In the genomic region with DNA sequence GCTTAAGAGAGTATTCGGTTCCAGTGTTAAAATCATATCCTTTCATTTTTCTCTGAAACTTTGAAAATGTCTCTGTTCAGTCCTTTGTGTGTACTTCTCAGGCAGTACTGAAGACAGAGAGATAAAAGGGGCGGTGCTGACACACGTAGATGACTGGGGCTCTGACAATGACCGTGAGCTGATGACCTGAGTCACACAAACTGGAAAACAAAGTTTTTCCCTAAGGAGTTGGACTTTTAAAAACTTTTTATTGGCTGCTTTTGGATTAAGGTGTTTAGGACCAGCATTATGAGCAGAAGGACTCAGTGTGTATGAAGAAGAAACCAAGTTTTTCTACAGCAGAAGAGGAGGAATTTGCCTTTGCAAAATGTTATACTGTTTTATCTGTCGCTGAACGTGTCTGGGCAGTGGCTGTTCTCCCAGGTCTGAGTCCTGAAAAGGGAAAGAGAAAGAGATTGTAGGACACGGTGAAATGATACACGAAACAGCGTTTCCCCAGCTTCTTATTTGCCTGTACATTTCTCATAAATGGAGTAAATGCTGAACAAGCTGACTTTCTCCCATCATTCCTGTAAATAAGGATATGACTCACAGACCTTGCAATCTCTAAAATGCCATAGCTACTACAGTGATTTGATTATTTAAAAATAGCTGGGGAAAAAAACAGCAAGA, we compare ENCODE assay signal across 8 cellular contexts. TPM values are rescaled to one million over a fixed set of nuclear protein-coding genes. Genes with fewer than 3 reads are reported as not detected.
A peak's percentile ranks its signal among the peaks of the same experiment; 100 is the strongest.
DNase-seq lines count a peak whose midpoint lies in the region; FAIRE-seq and TF ChIP-seq lines count a peak whose summit lies in the region.

No MANE protein-coding gene starts in this region.

- H3K4me1 Mint-ChIP-seq in activated T-helper 2 cell treated with anti-CD3 and anti-CD28 coated beads, Interferon-gamma antibody, Interleukin-2, Interleukin-4, amounts not matched to agents 10 μg/mL and 5 μg/mL and 100 μg/mL, durations not matched to agents 14 hours and 24 hours and 36 hours (ENCODE audit: low read depth) = peaks cover 20% of the 10 kb centered on the region
- H3K4me1 Mint-ChIP-seq in endodermal cell = peaks cover 7% of the 10 kb centered on the region

- H3K9me3 Mint-ChIP-seq in activated T-helper 2 cell treated with anti-CD3 and anti-CD28 coated beads, Interferon-gamma antibody, Interleukin-2, Interleukin-4, amounts not matched to agents 10 μg/mL and 5 μg/mL and 100 μg/mL, durations not matched to agents 14 hours and 24 hours and 36 hours = no peaks in the 10 kb centered on the region
- no peaks in the 10 kb centered on the region for H3K9me3 Mint-ChIP-seq in endodermal cell

- H3K27ac ChIP-seq in C4-2B (peak overlapping the region; percentile 20; the same call in 1 of the 2 replicates), hepatocyte (peak overlapping the region; percentile 96), stomach smooth muscle (ENCODE audit: low read length) (peak overlapping the region; percentile 68), endodermal cell (ENCODE audit: low read depth, low read length) (no peak overlapping the region)

- peak overlapping the region; percentile 58 to 78 for H3K9ac ChIP-seq in stomach smooth muscle (ENCODE audit: low read length in 2 of 2)
- H3K9ac ChIP-seq in endodermal cell (ENCODE audit: extremely low read depth, low read length, poor library complexity, severe bottlenecking) = no peak overlapping the region

- H2AFZ ChIP-seq in hepatocyte = peak overlapping the region; percentile 28

- H4K20me1 ChIP-seq in hepatocyte (ENCODE audit: insufficient read depth, poor library complexity, severe bottlenecking) = no peaks in the 10 kb centered on the region

- intact Hi-C loops in activated T-helper 2 cell treated with anti-CD3 and anti-CD28 coated beads, Interferon-gamma antibody, Interleukin-2, Interleukin-4, amounts not matched to agents 10 μg/mL and 5 μg/mL and 100 μg/mL, durations not matched to agents 14 hours and 24 hours and 36 hours (cut with micrococcal nuclease) = no loop called here

- DNase-seq in HFF-Myc (ENCODE audit: extremely low read depth, low read depth) (peak; percentile 68), hepatocyte (ENCODE audit: low spot score) (peak; percentile 79), NCI-H345 (lab: John Stamatoyannopoulos, UW) (no peak), endodermal cell (no peak), GM12891 (ENCODE audit: insufficient read length, low spot score) (no peak)
- DNase-seq in activated T-helper 2 cell treated with anti-CD3 and anti-CD28 coated beads, Interferon-gamma antibody, Interleukin-2, Interleukin-4, amounts not matched to agents 10 μg/mL and 5 μg/mL and 100 μg/mL, durations not matched to agents 14 hours and 24 hours and 36 hours (ENCODE audit: low spot score) = no peak

- peak overlapping the region; percentile 30 for H3K27ac Mint-ChIP-seq in activated T-helper 2 cell treated with anti-CD3 and anti-CD28 coated beads, Interferon-gamma antibody, Interleukin-2, Interleukin-4, amounts not matched to agents 10 μg/mL and 5 μg/mL and 100 μg/mL, durations not matched to agents 14 hours and 24 hours and 36 hours
- no peak overlapping the region for H3K27ac Mint-ChIP-seq in endodermal cell

- H3K36me3 ChIP-seq in hepatocyte (replicated peaks; ENCODE audit: insufficient read depth, low read depth) (no peaks in the 10 kb centered on the region), stomach smooth muscle (ENCODE audit: control insufficient read depth in 2 of 2, insufficient read depth in 2 of 2, low read length in 2 of 2) (no peaks in the 10 kb centered on the region), endodermal cell (ENCODE audit: control insufficient read depth, insufficient read depth, low read length) (no peaks in the 10 kb centered on the region)

- H3K4me3 ChIP-seq in HFF-Myc (replicated peaks; ENCODE audit: low read depth, low read length) = peak overlapping the region; percentile 31
- H3K4me3 ChIP-seq in hepatocyte = peak overlapping the region; percentile 4
- peak overlapping the region; percentile 61 to 68 for H3K4me3 ChIP-seq in stomach smooth muscle (ENCODE audit: low read length in 2 of 2)
- no peak overlapping the region for H3K4me3 ChIP-seq in endodermal cell (ENCODE audit: low read length)

- peak overlapping the region; percentile 75 for H3K4me2 ChIP-seq in hepatocyte

- H3K9me2 ChIP-seq in hepatocyte (replicated peaks; ENCODE audit: insufficient read depth) = no peaks in the 10 kb centered on the region

- H3K4me1 ChIP-seq in hepatocyte (ENCODE audit: insufficient read depth) (peaks cover 32% of the 10 kb centered on the region), stomach smooth muscle (ENCODE audit: control insufficient read depth, insufficient read depth, low read length) (no peaks in the 10 kb centered on the region), endodermal cell (ENCODE audit: control insufficient read depth, insufficient read depth, low read length) (no peaks in the 10 kb centered on the region)

- H3K27me3 Mint-ChIP-seq in activated T-helper 2 cell treated with anti-CD3 and anti-CD28 coated beads, Interferon-gamma antibody, Interleukin-2, Interleukin-4, amounts not matched to agents 10 μg/mL and 5 μg/mL and 100 μg/mL, durations not matched to agents 14 hours and 24 hours and 36 hours (ENCODE audit: low read depth) = no peaks in the 10 kb centered on the region
- H3K27me3 Mint-ChIP-seq in endodermal cell (ENCODE audit: insufficient read depth) = no peaks in the 10 kb centered on the region

- no peak for TF ChIP-seq CTCF in C4-2B (conservative IDR thresholded peaks at IDR 0.05)
- no peak for TF ChIP-seq CTCF in HFF-Myc (IDR thresholded peaks at IDR 0.05; ENCODE audit: low read depth, low read length, missing control alignments)
- TF ChIP-seq CTCF in hepatocyte (IDR thresholded peaks at IDR 0.05; ENCODE audit: poor library complexity) = no peak
- no peak for TF ChIP-seq CTCF in endodermal cell (conservative IDR thresholded peaks at IDR 0.05)

- H3K9me3 ChIP-seq in hepatocyte (ENCODE audit: low read depth) (no peaks in the 10 kb centered on the region), stomach smooth muscle (ENCODE audit: control insufficient read depth in 2 of 2, low read length in 2 of 2) (no peaks in the 10 kb centered on the region), endodermal cell (ENCODE audit: control insufficient read depth, low read length) (no peaks in the 10 kb centered on the region)

- H3K4me3 Mint-ChIP-seq in activated T-helper 2 cell treated with anti-CD3 and anti-CD28 coated beads, Interferon-gamma antibody, Interleukin-2, Interleukin-4, amounts not matched to agents 10 μg/mL and 5 μg/mL and 100 μg/mL, durations not matched to agents 14 hours and 24 hours and 36 hours (ENCODE audit: low read depth) = peak overlapping the region; percentile 43
- no peak overlapping the region for H3K4me3 Mint-ChIP-seq in endodermal cell

- WGBS in hepatocyte (ENCODE audit: low lambda C conversion rate, missing lambda C conversion rate) = 13% methylated on average over 9 of the region's 9 CpGs
- WGBS in endodermal cell (ENCODE audit: insufficient coverage in 1 of 2, insufficient read length in 1 of 2), 2 experiments = 81 to 82% methylated on average over 3 to 9 of the region's 9 CpGs

- no peak for TF ChIP-seq POLR2A in GM12891 (IDR thresholded peaks at IDR 0.05; ENCODE audit: low read depth, low read length)

- no peaks in the 10 kb centered on the region for H3K36me3 Mint-ChIP-seq in activated T-helper 2 cell treated with anti-CD3 and anti-CD28 coated beads, Interferon-gamma antibody, Interleukin-2, Interleukin-4, amounts not matched to agents 10 μg/mL and 5 μg/mL and 100 μg/mL, durations not matched to agents 14 hours and 24 hours and 36 hours (ENCODE audit: low read depth)
- H3K36me3 Mint-ChIP-seq in endodermal cell (ENCODE audit: low read depth) = no peaks in the 10 kb centered on the region

- H3K27me3 ChIP-seq in hepatocyte (no peaks in the 10 kb centered on the region), stomach smooth muscle (ENCODE audit: control insufficient read depth in 1 of 2, insufficient read depth in 2 of 2, low read length in 2 of 2) (no peaks in the 10 kb centered on the region), endodermal cell (ENCODE audit: control insufficient read depth, insufficient read depth, low read length, poor library complexity, severe bottlenecking) (no peaks in the 10 kb centered on the region)

- H3K79me2 ChIP-seq in hepatocyte = no peaks in the 10 kb centered on the region

- FAIRE-seq in GM12891 (lab: Jason Lieb, UNC) = no peak

TF ChIP-seq in GM12891, 5 proteins besides CTCF, POLR2A, EP300 and RAD21:
- no peak for TF ChIP-seq POU2F2 (IDR thresholded peaks at IDR 0.05; ENCODE audit: low read depth, low read length)
- TF ChIP-seq SPI1 (IDR thresholded peaks at IDR 0.05; ENCODE audit: low read depth, low read length) = no peak
- TF ChIP-seq PAX5 (IDR thresholded peaks at IDR 0.05; ENCODE audit: insufficient read depth, low read length, severe bottlenecking) = no peak
- no peak for TF ChIP-seq TAF1 (IDR thresholded peaks at IDR 0.05; ENCODE audit: low read depth, low read length)
- TF ChIP-seq POLR2AphosphoS5 (IDR thresholded peaks at IDR 0.05; ENCODE audit: low read depth, low read length) = no peak

RNA-seq across cellular contexts. Expression of a gene that starts 51.5 kb away (rescaled TPM):
- 3.3 and 3.9 TPM in 2 replicates for total RNA-seq in activated T-helper 2 cell treated with anti-CD3 and anti-CD28 coated beads, Interferon-gamma antibody, Interleukin-2, Interleukin-4, amounts not matched to agents 10 μg/mL and 5 μg/mL and 100 μg/mL, durations not matched to agents 14 hours and 24 hours and 36 hours
- total RNA-seq in hepatocyte (0.16 TPM in 1 of 2 replicates, not detected in the other), endodermal cell (1 to 10 TPM in 1 of 2 donors, not detected in 1; 1.3 TPM)
- polyA plus RNA-seq in hepatocyte = 0.59 and 0.64 TPM in 2 replicates
- polyA plus RNA-seq in endodermal cell (2013, experiment 1 of 2) = 0.25 TPM
- 0.83 TPM for polyA plus RNA-seq in endodermal cell (2013, experiment 2 of 2)
- 13.5 TPM for polyA plus RNA-seq in GM12891 (2012; ENCODE audit: low read depth, missing spikeins)

Comparison
In these comparisons a context has a peak if more than half of its experiments do, and no peak if none do; other contexts are left out.
1. DNase-seq: peak in HFF-Myc (single experiment) and hepatocyte (single experiment); none in activated T-helper 2 cell treated with anti-CD3 and anti-CD28 coated beads, Interferon-gamma antibody, Interleukin-2, Interleukin-4, amounts not matched to agents 10 μg/mL and 5 μg/mL and 100 μg/mL, durations not matched to agents 14 hours and 24 hours and 36 hours (single experiment), NCI-H345 (single experiment), endodermal cell (single experiment) and GM12891 (single experiment).